In genomic region chr6:132392792-132393191, GRCh38 we compare ENCODE assay signal across 10 cellular contexts. TPM values are rescaled to one million over a fixed set of nuclear protein-coding genes. Genes with fewer than 3 reads are reported as not detected.
DNase-seq lines count a peak whose midpoint lies in the region; TF ChIP-seq lines count a peak whose summit lies in the region.
"Had no signal": no experiment of that assay in that cellular context is flagged by ENCODE, and none has a peak within 500 bp of the region (broad histone marks: within the 10 kb centered on the region; RNA-seq: fewer than 3 reads in every experiment).

No MANE protein-coding gene starts in this region.

- H3K27me3 Mint-ChIP-seq in activated CD4-positive, alpha-beta T cell treated with anti-CD3 and anti-CD28 coated beads, Interleukin-2, amount 10 ng/mL, durations not matched to agents 7 days and 5 days, result peaks cover 24% of the 10 kb centered on the region
- peaks cover 6 to 27% (median 13%) of the 10 kb centered on the region in 3 donors for H3K27me3 Mint-ChIP-seq in CD14-positive monocyte (ENCODE audit: low read depth in 3 of 3)

- peaks cover 12% of the 10 kb centered on the region for H3K9me3 Mint-ChIP-seq in activated CD4-positive, alpha-beta T cell treated with anti-CD3 and anti-CD28 coated beads, Interleukin-2, amount 10 ng/mL, durations not matched to agents 7 days and 5 days
- H3K9me3 Mint-ChIP-seq in CD14-positive monocyte, result peaks cover 12 to 24% (median 18%) of the 10 kb centered on the region in 7 donors

- no peak for TF ChIP-seq CTCF in left ventricle myocardium inferior (IDR thresholded peaks at IDR 0.05; ENCODE audit: borderline replicate concordance)
- peak; percentile 47 for TF ChIP-seq CTCF in SK-N-SH (IDR thresholded peaks at IDR 0.05)
- no peak for TF ChIP-seq CTCF in CD14-positive monocyte (IDR thresholded peaks at IDR 0.05)

- CTCF ChIA-PET in SK-N-SH (lab: Yijun Ruan, JAX), result interaction anchor here (1.0 to 1.4 kb wide), 3 partner anchors 10 to 113 kb away, joined by 3 to 5 read pairs (median 3); no protein-coding TSS in a partner anchor
- CTCF ChIA-PET in activated CD4-positive, alpha-beta T cell treated with anti-CD3 and anti-CD28 coated beads, Interleukin-2, amount 10 ng/mL, durations not matched to agents 7 days and 5 days (lab: Charles Lee), result no interaction called here

- POLR2A ChIA-PET in SK-N-SH (lab: Yijun Ruan, JAX), result no interaction called here
- POLR2A ChIA-PET in activated CD4-positive, alpha-beta T cell treated with anti-CD3 and anti-CD28 coated beads, Interleukin-2, amount 10 ng/mL, durations not matched to agents 7 days and 5 days (lab: Charles Lee), result no interaction called here

- no peaks in the 10 kb centered on the region for H3K4me1 Mint-ChIP-seq in activated CD4-positive, alpha-beta T cell treated with anti-CD3 and anti-CD28 coated beads, Interleukin-2, amount 10 ng/mL, durations not matched to agents 7 days and 5 days
- no peaks in the 10 kb centered on the region for H3K4me1 Mint-ChIP-seq in CD14-positive monocyte

- no peak overlapping the region for H3K27ac Mint-ChIP-seq in activated CD4-positive, alpha-beta T cell treated with anti-CD3 and anti-CD28 coated beads, Interleukin-2, amount 10 ng/mL, durations not matched to agents 7 days and 5 days
- no peak overlapping the region for H3K27ac Mint-ChIP-seq in CD14-positive monocyte

- peak overlapping the region; percentile 62; the same call in 1 of the 2 replicates for H3K4me2 ChIP-seq in SK-N-SH

- 52% methylated on average over 2 of the region's 2 CpGs for WGBS in SK-N-SH (ENCODE audit: low lambda C conversion rate)

- TF ChIP-seq EP300 in SK-N-SH (IDR thresholded peaks at IDR 0.05; ENCODE audit: borderline replicate concordance in 1 of 2, low read depth in 1 of 2, low read length in 1 of 2), result no peak

- no peak overlapping the region for H3K4me3 Mint-ChIP-seq in activated CD4-positive, alpha-beta T cell treated with anti-CD3 and anti-CD28 coated beads, Interleukin-2, amount 10 ng/mL, durations not matched to agents 7 days and 5 days
- H3K4me3 Mint-ChIP-seq in CD14-positive monocyte, result no peak overlapping the region

- no peak overlapping the region for H2AFZ ChIP-seq in SK-N-SH (ENCODE audit: low read depth)

- H3K9me3 ChIP-seq in left ventricle myocardium inferior (replicated peaks) (peaks cover 26% of the 10 kb centered on the region), SK-N-SH (peaks cover 14% of the 10 kb centered on the region; the same call in 1 of the 2 replicates)
- H3K9me3 ChIP-seq: testis had no signal

- H3K4me3 ChIP-seq in left ventricle myocardium inferior (no peak overlapping the region), SK-N-SH (ENCODE audit: low read depth in 2 of 2, low read length in 1 of 2) (no peak overlapping the region)
- H3K4me3 ChIP-seq: testis had no signal

- no peaks in the 10 kb centered on the region for H3K36me3 ChIP-seq in left ventricle myocardium inferior
- H3K36me3 ChIP-seq in SK-N-SH (replicated peaks in 1 of 2; ENCODE audit: control insufficient read depth in 1 of 2, insufficient read depth in 2 of 2, low read length in 1 of 2), result peaks cover 0 to 3% of the 10 kb centered on the region in 2 experiments

- peaks cover 83% of the 10 kb centered on the region for H3K79me2 ChIP-seq in SK-N-SH (ENCODE audit: insufficient read depth)

- intact Hi-C loops in left ventricle myocardium inferior (cut with micrococcal nuclease) (no loop called here), cardiac septum (cut with DNase I) (loop anchor here (10.0 kb wide), 1 partner anchor 78 kb away; no protein-coding TSS in a partner anchor), CD14-positive monocyte (cut with micrococcal nuclease) (no loop called here)

- no peak; the same call in 1 of the 2 replicates for TF ChIP-seq RAD21 in SK-N-SH (IDR thresholded peaks at IDR 0.05; ENCODE audit: low read length)

- H3K36me3 Mint-ChIP-seq in activated CD4-positive, alpha-beta T cell treated with anti-CD3 and anti-CD28 coated beads, Interleukin-2, amount 10 ng/mL, durations not matched to agents 7 days and 5 days (ENCODE audit: low read depth), result no peaks in the 10 kb centered on the region
- no peaks in the 10 kb centered on the region for H3K36me3 Mint-ChIP-seq in CD14-positive monocyte

- H3K4me1 ChIP-seq in left ventricle myocardium inferior, result peaks cover 6% of the 10 kb centered on the region
- H3K4me1 ChIP-seq in SK-N-SH (ENCODE audit: control insufficient read depth in 1 of 2, insufficient read depth in 2 of 2, low read depth in 1 of 2, low read length in 1 of 2), result no peaks in the 10 kb centered on the region; a peak in 1 of 4 replicates
- H3K4me1 ChIP-seq: testis had no signal

- no peaks in the 10 kb centered on the region for H4K20me1 ChIP-seq in SK-N-SH (ENCODE audit: insufficient read depth)

- H3F3A ChIP-seq in SK-N-SH (replicated peaks; ENCODE audit: insufficient read depth), result peaks cover 13% of the 10 kb centered on the region

- DNase-seq in left ventricle myocardium inferior, result no peak
- DNase-seq in cardiac septum (ENCODE audit: low spot score), result no peak
- DNase-seq in SK-N-SH, result no peak
- DNase-seq in germinal center (ENCODE audit: low spot score), result peak; percentile 37
- DNase-seq in activated CD4-positive, alpha-beta T cell treated with anti-CD3 and anti-CD28 coated beads, Interleukin-2, amount 10 ng/mL, durations not matched to agents 7 days and 5 days, result no peak
- no peak for DNase-seq in occipital lobe (lab: John Stamatoyannopoulos, UW)
- no peak for DNase-seq in CD14-positive monocyte (ENCODE audit: low spot score)
- DNase-seq in NCI-H2029 treated with DMSO at 0.1 percent for 48 hours (lab: John Stamatoyannopoulos, UW), result no peak
- DNase-seq: SHP77, testis had no signal

- no peaks in the 10 kb centered on the region for H3K9me2 ChIP-seq in SK-N-SH

- H3K27ac ChIP-seq in left ventricle myocardium inferior (replicated peaks) (peak overlapping the region; percentile 56), SK-N-SH (ENCODE audit: low read depth in 2 of 2, low read length in 1 of 2) (peak overlapping the region; percentile 82 to 90)
- H3K27ac ChIP-seq: testis had no signal

- H3K9ac ChIP-seq in SK-N-SH, result no peak overlapping the region

- H3K27me3 ChIP-seq in left ventricle myocardium inferior (ENCODE audit: low read depth) (peaks cover 22% of the 10 kb centered on the region), SK-N-SH (ENCODE audit: insufficient read depth) (no peaks in the 10 kb centered on the region)
- H3K27me3 ChIP-seq: testis had no signal

TF ChIP-seq in SK-N-SH, 30 proteins besides CTCF, POLR2A, EP300 and RAD21:
- TF ChIP-seq SIN3A (IDR thresholded peaks at IDR 0.05; ENCODE audit: borderline replicate concordance, low read depth, low read length), result no peak
- TF ChIP-seq SMC3 (IDR thresholded peaks at IDR 0.05; ENCODE audit: low read depth, low read length), result 0 out of 2 replicates have a peak, but pooled peaks have one; percentile 10

RNA-seq across cellular contexts. Expression of gene MOXD1, which starts 8.5 kb away (rescaled TPM):
- 3.4 TPM for total RNA-seq in left ventricle myocardium inferior
- 1.6 TPM for total RNA-seq in cardiac septum
- polyA plus RNA-seq in SK-N-SH (2012; rRNA removed), result 252 and 379 TPM in 2 replicates
- 385 and 417 TPM in 2 replicates for polyA plus RNA-seq in SK-N-SH (2012; cell fraction: cytosol; rRNA removed)
- polyA plus RNA-seq in SK-N-SH (2012; cell fraction: nucleus; rRNA removed), result 88.2 and 221 TPM in 2 replicates
- not detected for total RNA-seq in activated CD4-positive, alpha-beta T cell treated with anti-CD3 and anti-CD28 coated beads, Interleukin-2, amount 10 ng/mL, durations not matched to agents 7 days and 5 days
- 18.6 TPM for total RNA-seq in occipital lobe
- polyA plus RNA-seq in CD14-positive monocyte, result not detected
